8 cellular contexts compared by ENCODE assay signal in genomic region chr9:21801683-21802417, GRCh38. TPM values are rescaled to one million over a fixed set of nuclear protein-coding genes. Genes with fewer than 3 reads are reported as not detected.
DNase-seq lines count a peak whose midpoint lies in the region; ATAC-seq and TF ChIP-seq lines count a peak whose summit lies in the region.

No MANE protein-coding gene starts in this region.

- H3K18ac ChIP-seq in neuronal stem cell (ENCODE audit: low read length): no peak overlapping the region

- peaks cover 42% of the 10 kb centered on the region for H3K4me1 Mint-ChIP-seq in activated T-helper 2 cell treated with anti-CD3 and anti-CD28 coated beads, Interferon-gamma antibody, Interleukin-2, Interleukin-4, amounts not matched to agents 10 μg/mL and 5 μg/mL and 100 μg/mL, durations not matched to agents 14 hours and 24 hours and 36 hours (ENCODE audit: low read depth)

- no peaks in the 10 kb centered on the region for H3K9me3 ChIP-seq in neuronal stem cell (replicated peaks in 1 of 2; ENCODE audit: control insufficient read depth in 2 of 2, insufficient read depth in 1 of 2, low read depth in 1 of 2, low read length in 2 of 2)

- no peak overlapping the region for H4K8ac ChIP-seq in neuronal stem cell (ENCODE audit: low read depth, low read length)

- H3K27me3 Mint-ChIP-seq in activated T-helper 2 cell treated with anti-CD3 and anti-CD28 coated beads, Interferon-gamma antibody, Interleukin-2, Interleukin-4, amounts not matched to agents 10 μg/mL and 5 μg/mL and 100 μg/mL, durations not matched to agents 14 hours and 24 hours and 36 hours (ENCODE audit: low read depth): peaks cover 40% of the 10 kb centered on the region

- intact Hi-C loops in activated T-helper 2 cell treated with anti-CD3 and anti-CD28 coated beads, Interferon-gamma antibody, Interleukin-2, Interleukin-4, amounts not matched to agents 10 μg/mL and 5 μg/mL and 100 μg/mL, durations not matched to agents 14 hours and 24 hours and 36 hours (cut with micrococcal nuclease): no loop called here

- no peaks in the 10 kb centered on the region for H3K9me3 Mint-ChIP-seq in activated T-helper 2 cell treated with anti-CD3 and anti-CD28 coated beads, Interferon-gamma antibody, Interleukin-2, Interleukin-4, amounts not matched to agents 10 μg/mL and 5 μg/mL and 100 μg/mL, durations not matched to agents 14 hours and 24 hours and 36 hours

- H3K36me3 Mint-ChIP-seq in activated T-helper 2 cell treated with anti-CD3 and anti-CD28 coated beads, Interferon-gamma antibody, Interleukin-2, Interleukin-4, amounts not matched to agents 10 μg/mL and 5 μg/mL and 100 μg/mL, durations not matched to agents 14 hours and 24 hours and 36 hours (ENCODE audit: low read depth): peaks cover 28% of the 10 kb centered on the region

- no peak overlapping the region for H3K4ac ChIP-seq in neuronal stem cell (ENCODE audit: low read length)

- peaks cover 8 to 30% of the 10 kb centered on the region in 2 donors for H3K36me3 ChIP-seq in neuronal stem cell (replicated peaks in 1 of 2; ENCODE audit: control insufficient read depth in 2 of 2, insufficient read depth in 2 of 2, low read length in 2 of 2)

- peak; percentile 16 for ATAC-seq in HG02763 (IDR thresholded peaks at IDR 0.05; ENCODE audit: unreplicated experiment)

- no peak overlapping the region for H4K91ac ChIP-seq in neuronal stem cell (ENCODE audit: low read depth, low read length, poor library complexity)

- H2BK15ac ChIP-seq in neuronal stem cell (ENCODE audit: low read length): no peak overlapping the region

- no peak overlapping the region for H2BK12ac ChIP-seq in neuronal stem cell (ENCODE audit: low read length)

- peak overlapping the region; percentile 54 for H3K4me2 ChIP-seq in neuronal stem cell (ENCODE audit: insufficient read depth, low read length, poor library complexity, severe bottlenecking)

- peak overlapping the region; percentile 80 for H3K27ac Mint-ChIP-seq in activated T-helper 2 cell treated with anti-CD3 and anti-CD28 coated beads, Interferon-gamma antibody, Interleukin-2, Interleukin-4, amounts not matched to agents 10 μg/mL and 5 μg/mL and 100 μg/mL, durations not matched to agents 14 hours and 24 hours and 36 hours

- no peak overlapping the region for H3K14ac ChIP-seq in neuronal stem cell (ENCODE audit: low read length)

- no peak overlapping the region for H2AK5ac ChIP-seq in neuronal stem cell (ENCODE audit: low read depth, low read length)

- H3K27me3 ChIP-seq in neuronal stem cell (ENCODE audit: control insufficient read depth in 3 of 3, insufficient read depth in 3 of 3, low read depth in 1 of 3, low read length in 3 of 3): peaks cover 0 to 18% (median 3%) of the 10 kb centered on the region in 3 experiments

- H2BK120ac ChIP-seq in neuronal stem cell (ENCODE audit: low read depth, low read length): no peak overlapping the region

- H3K27ac ChIP-seq in 22Rv1: peak overlapping the region; percentile 87
- H3K27ac ChIP-seq in neuronal stem cell (replicated peaks; ENCODE audit: low read length): peak overlapping the region; percentile 13

- H3K4me3 ChIP-seq in GM08714 (ENCODE audit: low read length) (peak overlapping the region; percentile 93), neuronal stem cell (ENCODE audit: low read length in 2 of 2) (peak overlapping the region; percentile 81 to 85)

- H3K79me1 ChIP-seq in neuronal stem cell (ENCODE audit: low read depth, low read length): peaks cover 8% of the 10 kb centered on the region

- no CpG with 5 or more reads among the region's 37 CpGs for WGBS in neuronal stem cell (ENCODE audit: extremely low coverage in 2 of 2, insufficient read length in 2 of 2, insufficient replicate concordance in 1 of 2), 2 donors

- TF ChIP-seq CTCF in 22Rv1 (IDR thresholded peaks at IDR 0.05): no peak

- DNase-seq in NCI-H2171 treated with DMSO at 0.1 percent for 48 hours (lab: John Stamatoyannopoulos, UW) (peak; percentile 68), glomerular visceral epithelial cell (ENCODE audit: extremely low spot score) (peak; percentile 77), neuronal stem cell (ENCODE audit: low spot score) (peak; percentile 68), medulla oblongata (ENCODE audit: extremely low spot score) (no peak)
- no peak for DNase-seq in activated T-helper 2 cell treated with anti-CD3 and anti-CD28 coated beads, Interferon-gamma antibody, Interleukin-2, Interleukin-4, amounts not matched to agents 10 μg/mL and 5 μg/mL and 100 μg/mL, durations not matched to agents 14 hours and 24 hours and 36 hours (ENCODE audit: low spot score)

- H3K9ac ChIP-seq in neuronal stem cell (ENCODE audit: low read depth, low read length, poor library complexity): no peak overlapping the region

- peak overlapping the region; percentile 98 for H2AFZ ChIP-seq in neuronal stem cell (ENCODE audit: low read length)

- no peak overlapping the region for H3K23ac ChIP-seq in neuronal stem cell (ENCODE audit: low read depth, low read length, poor library complexity)

- peaks cover 6 to 12% of the 10 kb centered on the region in 2 donors for H3K4me1 ChIP-seq in neuronal stem cell (ENCODE audit: control insufficient read depth in 2 of 2, insufficient read depth in 1 of 2, low read depth in 1 of 2, low read length in 2 of 2)

- H3K4me3 Mint-ChIP-seq in activated T-helper 2 cell treated with anti-CD3 and anti-CD28 coated beads, Interferon-gamma antibody, Interleukin-2, Interleukin-4, amounts not matched to agents 10 μg/mL and 5 μg/mL and 100 μg/mL, durations not matched to agents 14 hours and 24 hours and 36 hours (ENCODE audit: low read depth): peak overlapping the region; percentile 100

- H2BK5ac ChIP-seq in neuronal stem cell (ENCODE audit: low read length): no peak overlapping the region

RNA-seq across cellular contexts. Expression of gene MTAP, which starts 0.6 kb away (rescaled TPM):
- 66.6 and 79.9 TPM in 2 replicates for total RNA-seq in activated T-helper 2 cell treated with anti-CD3 and anti-CD28 coated beads, Interferon-gamma antibody, Interleukin-2, Interleukin-4, amounts not matched to agents 10 μg/mL and 5 μg/mL and 100 μg/mL, durations not matched to agents 14 hours and 24 hours and 36 hours
- 16.4 TPM for polyA plus RNA-seq in neuronal stem cell (2013, experiment 1 of 2)
- 19.0 TPM for polyA plus RNA-seq in neuronal stem cell (2013, experiment 2 of 2)

Comparison
In these comparisons a context has a peak if more than half of its experiments do, and no peak if none do; other contexts are left out.
1. DNase-seq: peak in NCI-H2171 treated with DMSO at 0.1 percent for 48 hours (single experiment), glomerular visceral epithelial cell (single experiment) and neuronal stem cell (single experiment); none in activated T-helper 2 cell treated with anti-CD3 and anti-CD28 coated beads, Interferon-gamma antibody, Interleukin-2, Interleukin-4, amounts not matched to agents 10 μg/mL and 5 μg/mL and 100 μg/mL, durations not matched to agents 14 hours and 24 hours and 36 hours (single experiment) and medulla oblongata (single experiment).